14 cellular contexts compared by ENCODE assay signal in the genomic region with DNA sequence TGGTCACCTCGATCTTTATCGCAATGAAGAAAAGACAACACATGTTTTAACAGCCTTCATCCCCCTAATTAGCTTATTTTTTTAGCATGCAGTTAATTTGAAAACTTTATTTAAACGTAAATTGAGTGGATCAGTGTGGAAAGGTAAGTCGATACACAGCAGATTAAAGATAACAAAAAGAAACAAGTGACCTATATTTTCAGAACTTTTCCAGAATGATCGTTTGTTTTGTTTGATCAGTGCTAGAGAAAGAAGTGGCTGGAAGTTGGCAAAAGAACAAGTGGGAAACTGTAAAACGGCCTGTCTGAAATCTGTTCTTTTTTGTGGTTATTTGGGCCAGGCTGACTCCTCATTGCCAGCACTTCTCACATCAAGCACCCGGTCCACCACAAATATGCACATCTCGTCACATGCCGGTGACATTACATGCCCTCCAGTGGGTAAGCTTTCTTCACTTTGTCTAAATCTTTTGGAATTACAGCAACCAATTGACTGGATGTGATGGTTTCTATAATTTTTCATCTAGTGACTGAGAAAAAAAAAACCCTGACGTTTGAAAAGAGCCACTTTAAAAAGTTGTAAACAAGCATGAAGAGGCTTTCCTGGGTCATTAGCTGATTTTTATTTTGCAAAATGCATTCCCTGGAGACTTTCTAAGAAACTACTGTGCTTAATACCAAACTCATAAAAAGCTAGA. TPM values are rescaled to one million over a fixed set of nuclear protein-coding genes. Genes with fewer than 3 reads are reported as not detected.
DNase-seq lines count a peak whose midpoint lies in the region; ATAC-seq and TF ChIP-seq lines count a peak whose summit lies in the region.
"Had no signal": no experiment of that assay in that cellular context is flagged by ENCODE, and none has a peak within 500 bp of the region (broad histone marks: within the 10 kb centered on the region; RNA-seq: fewer than 3 reads in every experiment).

No MANE protein-coding gene starts in this region.

- no peaks in the 10 kb centered on the region for H3K36me3 Mint-ChIP-seq in activated T-cell treated with anti-CD3 and anti-CD28 coated beads, Interleukin-2, amount 50 U/mL, for 4 hours (ENCODE audit: insufficient read depth)
- H3K36me3 Mint-ChIP-seq: activated CD4-positive, alpha-beta memory T cell treated with anti-CD3 and anti-CD28 coated beads for 36 hours; CD4-positive, CD25-positive, alpha-beta regulatory T cell had no signal

- TF ChIP-seq CTCF in HEK293 (tag by site-specific recombination; IDR thresholded peaks at IDR 0.05) (no peak), VCaP (conservative IDR thresholded peaks at IDR 0.05) (no peak)

- peak; percentile 37 for DNase-seq in AG08396 (ENCODE audit: low spot score)
- peak; percentile 42 for DNase-seq in iris pigment epithelial cell (ENCODE audit: low read depth)
- no peak for DNase-seq in activated T-cell treated with anti-CD3 and anti-CD28 coated beads, Interleukin-2, amount 50 U/mL, for 4 hours
- DNase-seq: activated CD4-positive, alpha-beta memory T cell treated with anti-CD3 and anti-CD28 coated beads for 36 hours; CD4-positive, CD25-positive, alpha-beta regulatory T cell; esophagus squamous epithelium; MM.1S; right cardiac atrium had no signal

- H3K4me1 Mint-ChIP-seq in activated T-cell treated with anti-CD3 and anti-CD28 coated beads, Interleukin-2, amount 50 U/mL, for 4 hours (ENCODE audit: low read depth), result peaks cover 42% of the 10 kb centered on the region

- H3K36me3 ChIP-seq in HEK293 (ENCODE audit: control insufficient read depth in 2 of 2, insufficient read depth in 1 of 2, low read length in 2 of 2), result no peaks in the 10 kb centered on the region
- H3K36me3 ChIP-seq: esophagus squamous epithelium had no signal

- CTCF ChIA-PET in HEK293 (lab: Yijun Ruan, JAX), result interaction anchor here (0.7 to 1.6 kb wide), 5 partner anchors 10 to 442 kb away, joined by 3 to 5 read pairs (median 4); no protein-coding TSS in a partner anchor

- no peak overlapping the region for H3K4me3 Mint-ChIP-seq in activated T-cell treated with anti-CD3 and anti-CD28 coated beads, Interleukin-2, amount 50 U/mL, for 4 hours
- H3K4me3 Mint-ChIP-seq: activated CD4-positive, alpha-beta memory T cell treated with anti-CD3 and anti-CD28 coated beads for 36 hours; CD4-positive, CD25-positive, alpha-beta regulatory T cell had no signal

- H3K27me3 Mint-ChIP-seq in activated T-cell treated with anti-CD3 and anti-CD28 coated beads, Interleukin-2, amount 50 U/mL, for 4 hours (ENCODE audit: low read depth), result peaks cover 18% of the 10 kb centered on the region

- no peaks in the 10 kb centered on the region for H3K9me3 ChIP-seq in HEK293 (ENCODE audit: control insufficient read depth, insufficient read depth, low read depth, low read length)
- H3K9me3 ChIP-seq: esophagus squamous epithelium had no signal

- POLR2A ChIA-PET in HEK293 (lab: Yijun Ruan, JAX), result interaction anchor here (1.4 kb wide), 1 partner anchor 10 kb away, joined by 3 read pairs; no protein-coding TSS in a partner anchor

- no peak overlapping the region for H3K4me3 ChIP-seq in HEK293 (ENCODE audit: low read depth, low read length)
- H3K4me3 ChIP-seq: esophagus squamous epithelium, lung had no signal

- ATAC-seq in HG03432 (IDR thresholded peaks at IDR 0.05; ENCODE audit: unreplicated experiment) (no peak), GM19324 (IDR thresholded peaks at IDR 0.05; ENCODE audit: low FRiP score, unreplicated experiment) (no peak), HG02885 (IDR thresholded peaks at IDR 0.05; ENCODE audit: poor library complexity, unreplicated experiment) (no peak)
- no peak for ATAC-seq in activated T-cell treated with anti-CD3 and anti-CD28 coated beads, Interleukin-2, amount 50 U/mL, for 4 hours
- ATAC-seq: right cardiac atrium had no signal

- no peak overlapping the region for H3K27ac ChIP-seq in HEK293 (ENCODE audit: extremely low read depth, low read depth, low read length)
- peak overlapping the region; percentile 18; the same call in 1 of the 2 replicates for H3K27ac ChIP-seq in VCaP
- H3K27ac ChIP-seq: esophagus squamous epithelium had no signal

- no peaks in the 10 kb centered on the region for H3K9me3 Mint-ChIP-seq in activated T-cell treated with anti-CD3 and anti-CD28 coated beads, Interleukin-2, amount 50 U/mL, for 4 hours
- H3K9me3 Mint-ChIP-seq: CD4-positive, CD25-positive, alpha-beta regulatory T cell had no signal

- no peaks in the 10 kb centered on the region for H3K4me1 ChIP-seq in HEK293 (ENCODE audit: control insufficient read depth, insufficient read depth, low read length)
- H3K4me1 ChIP-seq: esophagus squamous epithelium had no signal

TF ChIP-seq in HEK293, 187 proteins besides CTCF, POLR2A, EP300 and RAD21 (continues in another document):
- TF ChIP-seq ZNF354C (tag by site-specific recombination; IDR thresholded peaks at IDR 0.05; ENCODE audit: borderline replicate concordance, low read depth), result 0 out of 2 replicates have a peak, but pooled peaks have one; percentile 37
- no peak for TF ChIP-seq ZNF513 (tag by site-specific recombination; IDR thresholded peaks at IDR 0.05)
- TF ChIP-seq ZNF10 (tag by site-specific recombination; IDR thresholded peaks at IDR 0.05), result no peak
- peak; percentile 92 for TF ChIP-seq PRDM6 (tag by site-specific recombination; IDR thresholded peaks at IDR 0.05)
- TF ChIP-seq ZNF560 (tag by site-specific recombination; IDR thresholded peaks at IDR 0.05; ENCODE audit: borderline replicate concordance), result no peak
- TF ChIP-seq, protein P1, sequence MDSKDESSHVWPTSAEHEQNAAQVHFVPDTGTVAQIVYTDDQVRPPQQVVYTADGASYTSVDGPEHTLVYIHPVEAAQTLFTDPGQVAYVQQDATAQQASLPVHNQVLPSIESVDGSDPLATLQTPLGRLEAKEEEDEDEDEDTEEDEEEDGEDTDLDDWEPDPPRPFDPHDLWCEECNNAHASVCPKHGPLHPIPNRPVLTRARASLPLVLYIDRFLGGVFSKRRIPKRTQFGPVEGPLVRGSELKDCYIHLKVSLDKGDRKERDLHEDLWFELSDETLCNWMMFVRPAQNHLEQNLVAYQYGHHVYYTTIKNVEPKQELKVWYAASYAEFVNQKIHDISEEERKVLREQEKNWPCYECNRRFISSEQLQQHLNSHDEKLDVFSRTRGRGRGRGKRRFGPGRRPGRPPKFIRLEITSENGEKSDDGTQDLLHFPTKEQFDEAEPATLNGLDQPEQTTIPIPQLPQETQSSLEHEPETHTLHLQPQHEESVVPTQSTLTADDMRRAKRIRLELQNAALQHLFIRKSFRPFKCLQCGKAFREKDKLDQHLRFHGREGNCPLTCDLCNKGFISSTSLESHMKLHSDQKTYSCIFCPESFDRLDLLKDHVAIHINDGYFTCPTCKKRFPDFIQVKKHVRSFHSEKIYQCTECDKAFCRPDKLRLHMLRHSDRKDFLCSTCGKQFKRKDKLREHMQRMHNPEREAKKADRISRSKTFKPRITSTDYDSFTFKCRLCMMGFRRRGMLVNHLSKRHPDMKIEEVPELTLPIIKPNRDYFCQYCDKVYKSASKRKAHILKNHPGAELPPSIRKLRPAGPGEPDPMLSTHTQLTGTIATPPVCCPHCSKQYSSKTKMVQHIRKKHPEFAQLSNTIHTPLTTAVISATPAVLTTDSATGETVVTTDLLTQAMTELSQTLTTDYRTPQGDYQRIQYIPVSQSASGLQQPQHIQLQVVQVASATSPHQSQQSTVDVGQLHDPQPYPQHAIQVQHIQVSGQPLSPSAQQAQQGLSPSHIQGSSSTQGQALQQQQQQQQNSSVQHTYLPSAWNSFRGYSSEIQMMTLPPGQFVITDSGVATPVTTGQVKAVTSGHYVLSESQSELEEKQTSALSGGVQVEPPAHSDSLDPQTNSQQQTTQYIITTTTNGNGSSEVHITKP (tag by site-specific recombination; IDR thresholded peaks at IDR 0.05), result peak; percentile 78; the same call in 1 of the 2 replicates
- TF ChIP-seq WT1 (tag by site-specific recombination; IDR thresholded peaks at IDR 0.05), result peak; percentile 32; the same call in 1 of the 2 replicates
- TF ChIP-seq TRIM28 (IDR thresholded peaks at IDR 0.05; ENCODE audit: borderline replicate concordance, low read length), result peak; percentile 44; the same call in 1 of the 2 replicates
- TF ChIP-seq MYNN (tag by site-specific recombination; IDR thresholded peaks at IDR 0.05; ENCODE audit: borderline replicate concordance), result no peak
- peak; percentile 80 for TF ChIP-seq ZNF335 (tag by site-specific recombination; conservative IDR thresholded peaks at IDR 0.05)
- peak; percentile 10; the same call in 1 of the 2 replicates for TF ChIP-seq ZNF664 (tag by site-specific recombination; IDR thresholded peaks at IDR 0.05)

RNA-seq across cellular contexts. Expression of gene C7orf33, which starts 33.2 kb away (rescaled TPM):
- total RNA-seq in activated T-cell treated with anti-CD3 and anti-CD28 coated beads, Interleukin-2, amount 50 U/mL, for 4 hours, result not detected
- total RNA-seq: activated CD4-positive, alpha-beta memory T cell treated with anti-CD3 and anti-CD28 coated beads for 36 hours; CD4-positive, CD25-positive, alpha-beta regulatory T cell; esophagus squamous epithelium; lung; right cardiac atrium had no signal
